1 cellular context compared by ENCODE assay signal in genomic region chr1:44721521-44722361, GRCh38.
A peak's percentile ranks its signal among the peaks of the same experiment; 100 is the strongest.
TF ChIP-seq lines count a peak whose summit lies in the region.

No MANE protein-coding gene starts in this region.

TF ChIP-seq in K562, 482 proteins besides CTCF, POLR2A, EP300 and RAD21 (continued from another document):
- TF ChIP-seq MITF (IDR thresholded peaks at IDR 0.05) (peak; percentile 73), ZBTB8A (IDR thresholded peaks at IDR 0.05; ENCODE audit: partially characterized antibody) (peak; percentile 97), YY1 (IDR thresholded peaks at IDR 0.05; ENCODE audit: borderline replicate concordance in 1 of 3, control insufficient read depth in 1 of 3, extremely low read depth in 1 of 3, insufficient read depth in 3 of 3, insufficient read length in 1 of 3, insufficient replicate concordance in 2 of 3, low read depth in 1 of 3, low read length in 2 of 3) (peak; percentile 11 to 95 (median 91)), FOSL1 (tag; conservative IDR thresholded peaks at IDR 0.05) (peak; percentile 84), GATAD2A (IDR thresholded peaks at IDR 0.05) (peak; percentile 99), ZBTB9 (CRISPR knock-in tag; IDR thresholded peaks at IDR 0.05) (peak; percentile 99), ZNF165 (CRISPR knock-in tag; IDR thresholded peaks at IDR 0.05; ENCODE audit: borderline replicate concordance) (no peak), ZFP1 (CRISPR knock-in tag; IDR thresholded peaks at IDR 0.05) (peak; percentile 92), ZNF280A (IDR thresholded peaks at IDR 0.05; ENCODE audit: low read depth, partially characterized antibody) (no peak), ZNF589 (CRISPR knock-in tag; IDR thresholded peaks at IDR 0.05; ENCODE audit: low read depth) (peak; percentile 99), RBBP5 (IDR thresholded peaks at IDR 0.05; ENCODE audit: borderline replicate concordance, insufficient read depth, low read length, poor library complexity, severe bottlenecking) (no peak), CSDE1 (IDR thresholded peaks at IDR 0.05) (peak in 1 of 2 experiments; percentile 100; a peak in 2 of 4 replicates), MCM2 (IDR thresholded peaks at IDR 0.05; ENCODE audit: low read depth) (no peak), NUFIP1 (IDR thresholded peaks at IDR 0.05; ENCODE audit: partially characterized antibody) (peak; percentile 100), SREBF1 (IDR thresholded peaks at IDR 0.05; ENCODE audit: borderline replicate concordance, low read depth, low read length) (no peak), THRB (CRISPR knock-in tag; conservative IDR thresholded peaks at IDR 0.05) (peak; percentile 100), NELFE (IDR thresholded peaks at IDR 0.05; ENCODE audit: insufficient read depth, insufficient read length) (peak; percentile 87), ETV5 (CRISPR knock-in tag; IDR thresholded peaks at IDR 0.05; ENCODE audit: low read depth) (peak; percentile 85; the same call in 1 of the 2 replicates), HDAC6 (IDR thresholded peaks at IDR 0.05; ENCODE audit: low read depth, low read length) (peak; percentile 100), ZNF175 (CRISPR knock-in tag; IDR thresholded peaks at IDR 0.05; ENCODE audit: low read depth) (peak; percentile 97), GTF2E2 (tag; IDR thresholded peaks at IDR 0.05) (peak; percentile 100), KAT7 (CRISPR knock-in tag; IDR thresholded peaks at IDR 0.05; ENCODE audit: borderline replicate concordance) (peak; percentile 90; the same call in 1 of the 2 replicates), POLR2AphosphoS2 (IDR thresholded peaks at IDR 0.05; ENCODE audit: low read length) (peak; percentile 100), PBX2 (CRISPR knock-in tag; IDR thresholded peaks at IDR 0.05; ENCODE audit: low read depth) (no peak), PBX2 (tag; conservative IDR thresholded peaks at IDR 0.05; ENCODE audit: low read depth) (peak; percentile 37; the same call in 1 of the 2 replicates), EHMT2 (IDR thresholded peaks at IDR 0.05) (0 out of 2 replicates have a peak, but pooled peaks have one; percentile 50), ZNF445 (CRISPR knock-in tag; IDR thresholded peaks at IDR 0.05; ENCODE audit: low read depth) (peak; percentile 99), ILF3 (IDR thresholded peaks at IDR 0.05; ENCODE audit: borderline replicate concordance) (peak; percentile 100), PCBP1 (IDR thresholded peaks at IDR 0.05; ENCODE audit: low read depth, low read length, poor library complexity, severe bottlenecking) (no peak), NR4A1 (CRISPR knock-in tag; IDR thresholded peaks at IDR 0.05) (peak; percentile 92), NR4A1 (tag; IDR thresholded peaks at IDR 0.05) (peak; percentile 80), ZNF311 (CRISPR knock-in tag; IDR thresholded peaks at IDR 0.05) (no peak), HIVEP1 (CRISPR knock-in tag; IDR thresholded peaks at IDR 0.05) (peak; percentile 83; the same call in 1 of the 2 replicates), PHB2 (IDR thresholded peaks at IDR 0.05; ENCODE audit: low read depth) (peak; percentile 85)
TF ChIP-seq in K562: peak in this region for 381.
